23 cellular contexts compared by ENCODE assay signal in the genomic region with DNA sequence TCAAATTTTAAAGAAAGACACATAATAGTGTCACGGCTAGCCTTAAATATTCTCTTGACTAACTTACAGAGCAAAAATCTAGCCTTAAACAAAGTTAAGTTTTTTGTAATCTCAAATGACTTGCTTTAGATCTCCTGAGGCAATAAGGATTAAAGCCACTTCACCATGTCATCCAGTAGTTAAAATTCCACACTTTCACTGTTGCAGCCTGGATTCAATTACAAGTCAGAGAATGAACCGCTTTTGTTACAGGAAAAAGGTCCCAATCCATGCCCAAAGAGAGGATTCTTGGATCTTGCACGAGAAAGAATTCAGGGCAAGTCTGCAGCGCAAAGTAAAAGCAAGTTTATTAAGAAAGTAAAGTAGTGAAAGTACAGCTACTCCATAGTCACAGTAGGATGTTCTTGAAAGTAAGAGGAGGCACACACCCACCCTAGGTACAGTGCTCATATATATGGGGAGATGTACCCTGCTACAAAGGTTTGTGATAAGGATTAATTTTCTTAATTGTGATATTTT. TPM values are rescaled to one million over a fixed set of nuclear protein-coding genes. Genes with fewer than 3 reads are reported as not detected.
A peak's percentile ranks its signal among the peaks of the same experiment; 100 is the strongest.
DNase-seq lines count a peak whose midpoint lies in the region; ATAC-seq and TF ChIP-seq lines count a peak whose summit lies in the region.
"Had no signal": no experiment of that assay in that cellular context is flagged by ENCODE, and none has a peak within 500 bp of the region (broad histone marks: within the 10 kb centered on the region; RNA-seq: fewer than 3 reads in every experiment).

No MANE protein-coding gene starts in this region.

- peaks cover 15% of the 10 kb centered on the region for H3K4me1 ChIP-seq in neural progenitor cell
- H3K4me1 ChIP-seq: BE2C, SJSA1 had no signal

- H3K27me3 Mint-ChIP-seq in neural progenitor cell (ENCODE audit: insufficient read depth, low read depth) (no peaks in the 10 kb centered on the region), WTC11 (ENCODE audit: low read depth) (no peaks in the 10 kb centered on the region)

- no peak overlapping the region for H3K27ac Mint-ChIP-seq in neural progenitor cell
- H3K27ac Mint-ChIP-seq in WTC11, result no peak overlapping the region

- POLR2A ChIA-PET in WTC11 (lab: Charles Lee), result no interaction called here

- no peaks in the 10 kb centered on the region for H4K20me1 ChIP-seq in neural progenitor cell (ENCODE audit: low read depth)

- no peak for TF ChIP-seq CTCF in AG10803 (conservative IDR thresholded peaks at IDR 0.05; ENCODE audit: low read length)
- TF ChIP-seq CTCF in neural progenitor cell (IDR thresholded peaks at IDR 0.05), result no peak
- no peak for TF ChIP-seq CTCF in WTC11 (IDR thresholded peaks at IDR 0.05)

- H3K4me3 ChIP-seq in AG10803 (ENCODE audit: low read length) (no peak overlapping the region), neural progenitor cell (no peak overlapping the region)
- H3K4me3 ChIP-seq: SJSA1 had no signal

- no peak overlapping the region for H2AFZ ChIP-seq in neural progenitor cell (replicated peaks)

- no peaks in the 10 kb centered on the region for H3K9me3 ChIP-seq in neural progenitor cell (ENCODE audit: low read depth)
- H3K9me3 ChIP-seq: BE2C, SJSA1 had no signal

- no peak overlapping the region for H3K9ac ChIP-seq in neural progenitor cell

- H3K4me3 Mint-ChIP-seq in neural progenitor cell (no peak overlapping the region), WTC11 (no peak overlapping the region)

- no peak for ATAC-seq in WTC11
- ATAC-seq: PC-3 had no signal

- no peaks in the 10 kb centered on the region for H3K36me3 ChIP-seq in neural progenitor cell
- H3K36me3 ChIP-seq: BE2C, SJSA1 had no signal

- peak overlapping the region; percentile 37 for H3K4me2 ChIP-seq in neural progenitor cell

- in situ Hi-C loops in G401 (cut with HindIII; ENCODE audit: low sequenced_read_pairs), result no loop called here

- H3K9me3 Mint-ChIP-seq in neural progenitor cell (peaks cover 16% of the 10 kb centered on the region), WTC11 (peaks cover 30% of the 10 kb centered on the region)

- H3K36me3 Mint-ChIP-seq in neural progenitor cell (no peaks in the 10 kb centered on the region), WTC11 (peaks cover 7% of the 10 kb centered on the region; the same call in 1 of the 2 replicates)

- H3K79me2 ChIP-seq in neural progenitor cell (ENCODE audit: low read depth), result no peaks in the 10 kb centered on the region

- peaks cover 9% of the 10 kb centered on the region for H3F3A ChIP-seq in neural progenitor cell (ENCODE audit: low read depth)

- peak overlapping the region; percentile 63 for H3K27ac ChIP-seq in neural progenitor cell
- H3K27ac ChIP-seq: SJSA1 had no signal

- CTCF ChIA-PET in WTC11 (lab: Charles Lee), result interaction anchor here (0.8 to 1.9 kb wide), 3 partner anchors 13 to 107 kb away, joined by 3 to 7 read pairs (median 3); no protein-coding TSS in a partner anchor

- H3K4me1 Mint-ChIP-seq in neural progenitor cell, result no peaks in the 10 kb centered on the region
- peaks cover 32% of the 10 kb centered on the region for H3K4me1 Mint-ChIP-seq in WTC11

- peak; percentile 15 for DNase-seq in AG10803 (ENCODE audit: low read depth)
- DNase-seq in G401 (ENCODE audit: low spot score), result peak; percentile 59
- DNase-seq in RPMI7951 (ENCODE audit: low read depth), result peak; percentile 55
- peak; percentile 38 for DNase-seq in neural progenitor cell (ENCODE audit: low spot score)
- DNase-seq in LoVo (ENCODE audit: low spot score), result no peak
- no peak for DNase-seq in NCI-H1694 (lab: John Stamatoyannopoulos, UW)
- DNase-seq in WTC11 (ENCODE audit: low spot score), result no peak
- DNase-seq: BE2C; NCI-H1105 treated with DMSO at 0.1 percent for 48 hours; NCI-H146; NCI-H2029; NCI-H446; NCI-H524 treated with DMSO at 0.1 percent for 48 hours; NCI-H82; NK-92 treated with Interleukin-12 subunit alpha and Interleukin-12 subunit beta, amount 100 ng/mL, for 24 hours; PC-3; Right ventricle myocardium superior; RPMI8226; T-helper 1 cell had no signal

- H3K27me3 ChIP-seq in neural progenitor cell, result peaks cover 7% of the 10 kb centered on the region
- H3K27me3 ChIP-seq: BE2C, SJSA1 had no signal

TF ChIP-seq in WTC11, 78 proteins besides CTCF, POLR2A, EP300 and RAD21:
- TF ChIP-seq, protein P1, sequence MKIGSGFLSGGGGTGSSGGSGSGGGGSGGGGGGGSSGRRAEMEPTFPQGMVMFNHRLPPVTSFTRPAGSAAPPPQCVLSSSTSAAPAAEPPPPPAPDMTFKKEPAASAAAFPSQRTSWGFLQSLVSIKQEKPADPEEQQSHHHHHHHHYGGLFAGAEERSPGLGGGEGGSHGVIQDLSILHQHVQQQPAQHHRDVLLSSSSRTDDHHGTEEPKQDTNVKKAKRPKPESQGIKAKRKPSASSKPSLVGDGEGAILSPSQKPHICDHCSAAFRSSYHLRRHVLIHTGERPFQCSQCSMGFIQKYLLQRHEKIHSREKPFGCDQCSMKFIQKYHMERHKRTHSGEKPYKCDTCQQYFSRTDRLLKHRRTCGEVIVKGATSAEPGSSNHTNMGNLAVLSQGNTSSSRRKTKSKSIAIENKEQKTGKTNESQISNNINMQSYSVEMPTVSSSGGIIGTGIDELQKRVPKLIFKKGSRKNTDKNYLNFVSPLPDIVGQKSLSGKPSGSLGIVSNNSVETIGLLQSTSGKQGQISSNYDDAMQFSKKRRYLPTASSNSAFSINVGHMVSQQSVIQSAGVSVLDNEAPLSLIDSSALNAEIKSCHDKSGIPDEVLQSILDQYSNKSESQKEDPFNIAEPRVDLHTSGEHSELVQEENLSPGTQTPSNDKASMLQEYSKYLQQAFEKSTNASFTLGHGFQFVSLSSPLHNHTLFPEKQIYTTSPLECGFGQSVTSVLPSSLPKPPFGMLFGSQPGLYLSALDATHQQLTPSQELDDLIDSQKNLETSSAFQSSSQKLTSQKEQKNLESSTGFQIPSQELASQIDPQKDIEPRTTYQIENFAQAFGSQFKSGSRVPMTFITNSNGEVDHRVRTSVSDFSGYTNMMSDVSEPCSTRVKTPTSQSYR (CRISPR knock-in tag; IDR thresholded peaks at IDR 0.05), result no peak
- TF ChIP-seq IRF2 (CRISPR knock-in tag; IDR thresholded peaks at IDR 0.05; ENCODE audit: borderline replicate concordance, low read depth) (no peak), TCF7 (CRISPR knock-in tag; IDR thresholded peaks at IDR 0.05; ENCODE audit: low read depth) (no peak), JUN (CRISPR knock-in tag; IDR thresholded peaks at IDR 0.05) (no peak), TEAD1 (CRISPR knock-in tag; IDR thresholded peaks at IDR 0.05) (no peak), RELA (CRISPR knock-in tag; IDR thresholded peaks at IDR 0.05; ENCODE audit: borderline replicate concordance) (no peak), NR1H2 (CRISPR knock-in tag; IDR thresholded peaks at IDR 0.05) (no peak), EMX1 (CRISPR knock-in tag; IDR thresholded peaks at IDR 0.05) (no peak), KAT7 (CRISPR knock-in tag; IDR thresholded peaks at IDR 0.05; ENCODE audit: borderline replicate concordance) (no peak)
- TF ChIP-seq, protein P2, sequence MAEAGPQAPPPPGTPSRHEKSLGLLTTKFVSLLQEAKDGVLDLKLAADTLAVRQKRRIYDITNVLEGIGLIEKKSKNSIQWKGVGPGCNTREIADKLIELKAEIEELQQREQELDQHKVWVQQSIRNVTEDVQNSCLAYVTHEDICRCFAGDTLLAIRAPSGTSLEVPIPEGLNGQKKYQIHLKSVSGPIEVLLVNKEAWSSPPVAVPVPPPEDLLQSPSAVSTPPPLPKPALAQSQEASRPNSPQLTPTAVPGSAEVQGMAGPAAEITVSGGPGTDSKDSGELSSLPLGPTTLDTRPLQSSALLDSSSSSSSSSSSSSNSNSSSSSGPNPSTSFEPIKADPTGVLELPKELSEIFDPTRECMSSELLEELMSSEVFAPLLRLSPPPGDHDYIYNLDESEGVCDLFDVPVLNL (CRISPR knock-in tag; IDR thresholded peaks at IDR 0.05; ENCODE audit: borderline replicate concordance, low read depth), result no peak
- TF ChIP-seq, protein P3, sequence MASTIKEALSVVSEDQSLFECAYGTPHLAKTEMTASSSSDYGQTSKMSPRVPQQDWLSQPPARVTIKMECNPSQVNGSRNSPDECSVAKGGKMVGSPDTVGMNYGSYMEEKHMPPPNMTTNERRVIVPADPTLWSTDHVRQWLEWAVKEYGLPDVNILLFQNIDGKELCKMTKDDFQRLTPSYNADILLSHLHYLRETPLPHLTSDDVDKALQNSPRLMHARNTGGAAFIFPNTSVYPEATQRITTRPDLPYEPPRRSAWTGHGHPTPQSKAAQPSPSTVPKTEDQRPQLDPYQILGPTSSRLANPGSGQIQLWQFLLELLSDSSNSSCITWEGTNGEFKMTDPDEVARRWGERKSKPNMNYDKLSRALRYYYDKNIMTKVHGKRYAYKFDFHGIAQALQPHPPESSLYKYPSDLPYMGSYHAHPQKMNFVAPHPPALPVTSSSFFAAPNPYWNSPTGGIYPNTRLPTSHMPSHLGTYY (CRISPR knock-in tag; IDR thresholded peaks at IDR 0.05), result no peak

RNA-seq across cellular contexts. Expression of a gene that starts 34.6 kb away (rescaled TPM):
- 443 and 498 TPM in 2 replicates for total RNA-seq in G401 (2014; rRNA removed; shearing (Covaris generic))
- not detected in 2 replicates for total RNA-seq in RPMI7951 (2014; rRNA removed; shearing (Covaris generic))
- total RNA-seq in neural progenitor cell (ENCODE audit: low replicate concordance) (0.12 TPM in 1 of 2 replicates, not detected in the other), WTC11 (2021) (2.0 to 4.5 TPM (median 2.0 TPM) in 3 replicates)
- total RNA-seq: A673, Daoy, HT-29 had no signal

RNA-seq across cellular contexts. Expression of a gene that starts 49.5 kb away (rescaled TPM):
- 85.9 and 103 TPM in 2 replicates for total RNA-seq in G401 (2014; rRNA removed; shearing (Covaris generic))
- total RNA-seq in RPMI7951 (2014; rRNA removed; shearing (Covaris generic)), result 1.1 and 1.4 TPM in 2 replicates
- total RNA-seq in neural progenitor cell (ENCODE audit: low replicate concordance) (not detected in 2 replicates), WTC11 (2021) (not detected in 3 replicates)
- total RNA-seq: A673, HT-29, PC-3, Right ventricle myocardium superior had no signal

Comparison
In these comparisons a context has a peak if more than half of its experiments do, and no peak if none do; other contexts are left out.
1. DNase-seq: peak in AG10803 (single experiment), G401 (single experiment), RPMI7951 (single experiment) and neural progenitor cell (single experiment); none in LoVo (single experiment), NCI-H1694 (single experiment) and WTC11 (single experiment).
2. RNA of a gene that starts 34.6 kb away (total RNA-seq): 443 to 498 TPM in G401; 2.0 to 4.5 TPM in WTC11, 0.12 TPM in neural progenitor cell and not detected in RPMI7951; every median in the first group is over 10 times any median in the second.
3. RNA of a gene that starts 49.5 kb away (total RNA-seq): 85.9 to 103 TPM in G401; 1.1 to 1.4 TPM in RPMI7951, not detected in neural progenitor cell and not detected in WTC11; every median in the first group is over 10 times any median in the second.